Comparison of ENCODE assay signal across 28 cellular contexts in genomic region chr16:49861299-49861698, GRCh38.
"Had no signal": no experiment of that assay in that cellular context is flagged by ENCODE, and none has a peak within 500 bp of the region (broad histone marks: within the 10 kb centered on the region; RNA-seq: fewer than 3 reads in every experiment).

No MANE protein-coding gene starts in this region.

- H3K36me3 ChIP-seq: colonic mucosa, esophagus squamous epithelium, gastrocnemius medialis, heart right ventricle, left lung, lower lobe of right lung had no signal

- FAIRE-seq: endometrium, islet of Langerhans, keratinocyte had no signal

- H3K27ac ChIP-seq: colonic mucosa, epithelial cell of prostate, esophagus squamous epithelium, gastrocnemius medialis, left lung, lower lobe of right lung had no signal

- H3K27me3 ChIP-seq: colonic mucosa, gastrocnemius medialis had no signal

- ATAC-seq: effector memory CD8-positive, alpha-beta T cell; esophagus mucosa; gastrocnemius medialis; heart right ventricle; left cardiac atrium; left lung; left ventricle myocardium superior; lower lobe of right lung; mucosa of descending colon had no signal

- H3K36me3 Mint-ChIP-seq: mesothelial cell of epicardium, naive B cell had no signal

- H3K27ac Mint-ChIP-seq: dendritic cell treated with granulocyte-macrophage colony-stimulating factor and Interleukin-4, amounts not matched to agents 40 ng/mL and 50 ng/mL, for 4 days; effector memory CD8-positive, alpha-beta T cell; endodermal cell; mesothelial cell of epicardium had no signal

- H3K9me3 Mint-ChIP-seq: dendritic cell treated with granulocyte-macrophage colony-stimulating factor and Interleukin-4, amounts not matched to agents 40 ng/mL and 50 ng/mL, for 4 days; effector memory CD8-positive, alpha-beta T cell; endodermal cell; mesothelial cell of epicardium; naive B cell had no signal

- H3K9me3 ChIP-seq: colonic mucosa, esophagus squamous epithelium, gastrocnemius medialis, heart right ventricle, left lung, lower lobe of right lung, mucosa of descending colon had no signal

- H3K4me3 Mint-ChIP-seq: dendritic cell treated with granulocyte-macrophage colony-stimulating factor and Interleukin-4, amounts not matched to agents 40 ng/mL and 50 ng/mL, for 4 days; effector memory CD8-positive, alpha-beta T cell; endodermal cell; mesothelial cell of epicardium had no signal

- H3K4me1 ChIP-seq: colonic mucosa had no signal

- H3K4me3 ChIP-seq: colonic mucosa, esophagus squamous epithelium, gastrocnemius medialis, heart right ventricle, left lung, lower lobe of right lung, mucosa of descending colon had no signal

- DNase-seq: colonic mucosa; cortex of kidney; effector CD8-positive, alpha-beta T cell; effector memory CD8-positive, alpha-beta T cell; endodermal cell; erythroblast; esophagus squamous epithelium; foreskin fibroblast; foreskin melanocyte; gastrocnemius medialis; glutamatergic neuron; head of caudate nucleus; heart right ventricle; hippocampal formation; left cardiac atrium; left lung; left ventricle myocardium superior; lower lobe of right lung; mesenchymal stem cell; mucosa of descending colon; naive B cell had no signal
